ENCODE assay signal across 2 cellular contexts in the genomic region with DNA sequence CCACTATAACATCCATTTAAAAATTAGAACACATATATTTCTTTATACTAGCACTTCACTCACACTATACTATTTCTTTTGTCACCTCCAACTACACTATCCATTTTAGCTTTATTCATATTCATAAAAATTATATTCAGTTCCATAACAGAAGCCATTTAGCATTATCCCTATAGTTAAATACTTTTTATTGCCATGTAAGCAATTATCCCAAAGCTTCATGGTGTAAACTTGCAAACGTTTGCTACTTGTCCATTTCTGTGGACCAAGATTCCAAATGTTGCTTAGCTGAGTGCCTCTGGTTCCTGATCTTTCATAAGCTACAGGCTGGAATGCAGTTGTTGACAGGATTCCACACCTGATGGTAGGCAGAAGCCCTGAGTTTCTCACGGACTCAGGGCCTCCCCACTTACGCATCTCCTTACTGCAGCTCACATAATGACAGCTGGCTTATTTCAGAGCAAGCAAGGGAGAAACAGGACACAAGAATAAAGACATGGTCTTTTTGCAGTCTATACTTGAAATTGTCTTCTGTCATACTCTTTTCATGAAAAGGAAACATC.
TF ChIP-seq lines count a peak whose summit lies in the region.

No MANE protein-coding gene starts in this region.

TF ChIP-seq in HepG2, 621 proteins besides CTCF, POLR2A, EP300 and RAD21:
- no peak for TF ChIP-seq ZNF589 (CRISPR knock-in tag; conservative IDR thresholded peaks at IDR 0.05)
- peak; percentile 61 to 83; a peak in 3 of 4 replicates for TF ChIP-seq MAFK (conservative IDR thresholded peaks at IDR 0.05 in 1 of 2, IDR thresholded peaks at IDR 0.05 in 1 of 2; ENCODE audit: low read length in 2 of 2)
- TF ChIP-seq MAFF (IDR thresholded peaks at IDR 0.05; ENCODE audit: low read depth, low read length): peak; percentile 75
- TF ChIP-seq ZNF280D (CRISPR knock-in tag; IDR thresholded peaks at IDR 0.05): no peak

TF ChIP-seq in H1, 55 proteins besides CTCF, POLR2A, EP300 and RAD21:
- TF ChIP-seq TAF1 (IDR thresholded peaks at IDR 0.05; ENCODE audit: low read depth, low read length): no peak
- TF ChIP-seq CTBP2 (IDR thresholded peaks at IDR 0.05; ENCODE audit: borderline replicate concordance, insufficient read depth, insufficient read length, low read length): no peak
- TF ChIP-seq ATF3 (IDR thresholded peaks at IDR 0.05; ENCODE audit: insufficient read depth, low read depth, low read length): no peak
